In the genomic region with DNA sequence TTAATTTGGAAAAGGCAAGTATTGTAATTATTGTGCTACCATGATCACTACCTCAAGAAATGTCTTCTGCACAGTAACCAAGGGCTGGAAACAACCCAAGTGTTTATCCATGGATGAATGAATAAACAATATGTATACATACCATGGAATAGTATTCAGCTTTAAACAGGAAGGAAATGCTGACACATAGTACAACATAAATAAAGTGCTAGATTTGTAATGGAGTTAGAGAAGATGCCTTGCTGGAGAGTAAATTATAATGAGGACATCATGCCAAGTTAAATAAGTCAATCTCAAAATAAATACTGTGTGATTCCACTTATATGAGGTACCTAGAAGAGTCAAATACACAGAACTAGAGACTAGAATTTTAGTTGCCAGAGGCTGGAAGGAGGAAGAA, we compare ENCODE assay signal across 17 cellular contexts.
DNase-seq lines count a peak whose midpoint lies in the region; ATAC-seq, FAIRE-seq and TF ChIP-seq lines count a peak whose summit lies in the region.
"Had no signal": no experiment of that assay in that cellular context is flagged by ENCODE, and none has a peak within 500 bp of the region (broad histone marks: within the 10 kb centered on the region; RNA-seq: fewer than 3 reads in every experiment).

No MANE protein-coding gene starts in this region.

- CTCF ChIA-PET in AG04450 (lab: Charles Lee): interaction anchor here (0.6 kb wide), 1 partner anchor 338 kb away, joined by 4 read pairs; no protein-coding TSS in a partner anchor
- CTCF ChIA-PET in IMR-90 (lab: Yijun Ruan, JAX): no interaction called here

- H3K4me2 ChIP-seq in IMR-90 (ENCODE audit: low read depth, low read length) (no peak overlapping the region), astrocyte (ENCODE audit: low read length) (peak overlapping the region; percentile 4), MM.1S (ENCODE audit: low read depth, low read length) (no peak overlapping the region)
- H3K4me2 ChIP-seq: BLaER1 had no signal

- TF ChIP-seq RAD21 in IMR-90 (IDR thresholded peaks at IDR 0.05; ENCODE audit: low read length): no peak

- no peak overlapping the region for H3K23ac ChIP-seq in IMR-90 (ENCODE audit: low read depth, low read length)

- H3K27me3 Mint-ChIP-seq in astrocyte (ENCODE audit: low read depth, unreplicated experiment): peaks cover 2% of the 10 kb centered on the region

- BruUV-seq in IMR-90 (replicated peaks; lab: Mats Ljungman, UMichigan): no TSS peak

- H4K20me1 ChIP-seq in IMR-90 (ENCODE audit: insufficient read depth, low read length) (no peaks in the 10 kb centered on the region), astrocyte (ENCODE audit: insufficient read depth, low read length) (no peaks in the 10 kb centered on the region), MM.1S (ENCODE audit: insufficient read depth, low read length) (no peaks in the 10 kb centered on the region)
- H4K20me1 ChIP-seq: BLaER1 had no signal

- TF ChIP-seq CTCF in AG04450 (IDR thresholded peaks at IDR 0.05; ENCODE audit: low read depth, low read length): no peak
- no peak for TF ChIP-seq CTCF in IMR-90 (conservative IDR thresholded peaks at IDR 0.05; ENCODE audit: low read depth, low read length)
- TF ChIP-seq CTCF in astrocyte (IDR thresholded peaks at IDR 0.05; ENCODE audit: insufficient read depth, low read depth, low read length): no peak
- TF ChIP-seq CTCF in MM.1S (IDR thresholded peaks at IDR 0.05; ENCODE audit: low read length): no peak

- H3K36me3 Mint-ChIP-seq in astrocyte (ENCODE audit: low read depth, unreplicated experiment): no peaks in the 10 kb centered on the region
- H3K36me3 Mint-ChIP-seq: CD4-positive, alpha-beta memory T cell; IgD-negative memory B cell had no signal

- no peak overlapping the region for H4K5ac ChIP-seq in IMR-90 (ENCODE audit: low read depth, low read length)

- H3K27ac ChIP-seq in AG04450 (ENCODE audit: low read depth, low read length) (no peak overlapping the region), IMR-90 (ENCODE audit: insufficient read depth, low read length) (no peak overlapping the region), astrocyte (ENCODE audit: low read depth, low read length) (no peak overlapping the region), MM.1S (ENCODE audit: low read length) (no peak overlapping the region)
- H3K27ac ChIP-seq: BLaER1, HL-60 had no signal

- POLR2A ChIA-PET in AG04450 (lab: Yijun Ruan, JAX) (no interaction called here), IMR-90 (lab: Charles Lee; ENCODE audit: unreplicated experiment) (no interaction called here)

- no peak overlapping the region for H3K4ac ChIP-seq in IMR-90 (ENCODE audit: low read depth, low read length)

- H3K18ac ChIP-seq in IMR-90 (ENCODE audit: low read depth, low read length): no peak overlapping the region

- H2AFZ ChIP-seq in IMR-90 (replicated peaks; ENCODE audit: low read length, poor library complexity) (no peak overlapping the region), astrocyte (ENCODE audit: low read depth, low read length) (no peak overlapping the region), MM.1S (ENCODE audit: low read length) (no peak overlapping the region)

- H3K79me1 ChIP-seq in IMR-90 (ENCODE audit: low read depth in 1 of 2, low read length in 2 of 2): no peaks in the 10 kb centered on the region

- peaks cover 2% of the 10 kb centered on the region; the same call in 1 of the 2 replicates for H3K9me1 ChIP-seq in IMR-90 (ENCODE audit: insufficient read depth, low read length)

- no peak overlapping the region for H2BK15ac ChIP-seq in IMR-90 (ENCODE audit: low read depth, low read length)

- H3K4me1 Mint-ChIP-seq in astrocyte (ENCODE audit: low read depth, unreplicated experiment): no peaks in the 10 kb centered on the region
- H3K4me1 Mint-ChIP-seq: CD4-positive, alpha-beta memory T cell had no signal

- H3K79me2 ChIP-seq in astrocyte (ENCODE audit: insufficient read depth, low read length) (no peaks in the 10 kb centered on the region), MM.1S (ENCODE audit: low read length) (no peaks in the 10 kb centered on the region)

- H3K14ac ChIP-seq in IMR-90 (replicated peaks; ENCODE audit: low read depth, low read length): no peak overlapping the region

- peak; percentile 74 for ATAC-seq in IMR-90 (ENCODE audit: low read depth)
- peak; percentile 19 for ATAC-seq in left colon

- no peak overlapping the region for H3K56ac ChIP-seq in IMR-90 (ENCODE audit: extremely low read depth, insufficient read depth, low read length)

- H2AK5ac ChIP-seq in IMR-90 (ENCODE audit: low read depth, low read length): no peak overlapping the region

- H3K9me3 ChIP-seq in AG04450 (ENCODE audit: control insufficient read depth, insufficient read depth, low read length): no peaks in the 10 kb centered on the region
- no peaks in the 10 kb centered on the region for H3K9me3 ChIP-seq in IMR-90 (ENCODE audit: control insufficient read depth, insufficient read depth, low read length)
- H3K9me3 ChIP-seq in astrocyte (ENCODE audit: insufficient read depth, low read depth, low read length): no peaks in the 10 kb centered on the region
- H3K9me3 ChIP-seq in MM.1S (replicated peaks; ENCODE audit: insufficient read depth, low read length): no peaks in the 10 kb centered on the region
- H3K9me3 ChIP-seq: BLaER1 had no signal

- in situ Hi-C loops in IMR-90 (cut with MboI; ENCODE audit: low sequenced_read_pairs): no loop called here

- peaks cover 2% of the 10 kb centered on the region; the same call in 1 of the 2 replicates for H3K4me1 ChIP-seq in IMR-90 (ENCODE audit: control insufficient read depth, insufficient read depth, low read length)
- no peaks in the 10 kb centered on the region for H3K4me1 ChIP-seq in astrocyte (ENCODE audit: insufficient read depth, low read length)
- no peaks in the 10 kb centered on the region for H3K4me1 ChIP-seq in MM.1S (ENCODE audit: low read length)

- H3K27ac Mint-ChIP-seq in astrocyte (ENCODE audit: unreplicated experiment): no peak overlapping the region
- H3K27ac Mint-ChIP-seq: CD4-positive, alpha-beta memory T cell; IgD-negative memory B cell had no signal

- no peak overlapping the region for H3K4me3 Mint-ChIP-seq in astrocyte (ENCODE audit: unreplicated experiment)
- H3K4me3 Mint-ChIP-seq: CD4-positive, alpha-beta memory T cell; IgD-negative memory B cell had no signal

- H2BK20ac ChIP-seq in IMR-90 (ENCODE audit: low read depth, low read length): no peak overlapping the region

- H4K91ac ChIP-seq in IMR-90 (ENCODE audit: insufficient read depth, low read depth, low read length): no peak overlapping the region; the same call in 1 of the 2 replicates

- no peak for TF ChIP-seq POLR2A in IMR-90 (IDR thresholded peaks at IDR 0.05; ENCODE audit: low read depth, low read length)

- H3K9ac ChIP-seq in IMR-90 (ENCODE audit: low read depth, low read length): no peak overlapping the region
- H3K9ac ChIP-seq in astrocyte (ENCODE audit: low read length): no peak overlapping the region
- H3K9ac ChIP-seq in MM.1S (ENCODE audit: low read length): no peak overlapping the region
- H3K9ac ChIP-seq: BLaER1 had no signal

- FAIRE-seq in astrocyte (lab: Jason Lieb, UNC): no peak
- FAIRE-seq in frontal cortex (lab: Jason Lieb, UNC): no peak

- H3K9me3 Mint-ChIP-seq in astrocyte (ENCODE audit: unreplicated experiment): no peaks in the 10 kb centered on the region
- H3K9me3 Mint-ChIP-seq: CD4-positive, alpha-beta memory T cell; IgD-negative memory B cell had no signal

- no peak overlapping the region for H2BK120ac ChIP-seq in IMR-90 (ENCODE audit: low read depth, low read length)

- H3K4me3 ChIP-seq in AG04450 (ENCODE audit: low read depth, low read length) (no peak overlapping the region), IMR-90 (ENCODE audit: insufficient read depth, low read depth, low read length) (no peak overlapping the region), astrocyte (ENCODE audit: insufficient read depth, low read depth, low read length) (no peak overlapping the region), MM.1S (ENCODE audit: low read length) (no peak overlapping the region)
- H3K4me3 ChIP-seq: BLaER1 had no signal

- H2AK9ac ChIP-seq in IMR-90 (replicated peaks; ENCODE audit: low read depth, low read length, poor library complexity): no peak overlapping the region

- H2BK5ac ChIP-seq in IMR-90 (ENCODE audit: low read depth, low read length, poor library complexity, severe bottlenecking): peak overlapping the region; percentile 47

- no peaks in the 10 kb centered on the region for H3F3A ChIP-seq in MM.1S (ENCODE audit: insufficient read depth, low read length)

- dilution Hi-C loops in IMR-90 (cut with HindIII; ENCODE audit: low sequenced_read_pairs, unreplicated experiment): no loop called here

- no peak overlapping the region for H4K8ac ChIP-seq in IMR-90 (ENCODE audit: low read depth in 2 of 2, low read length in 2 of 2)

- intact Hi-C loops in IMR-90 (cut with micrococcal nuclease): loop anchor here (5.0 kb wide), 2 partner anchors 51 to 106 kb away; no protein-coding TSS in a partner anchor
- intact Hi-C loops in left colon (cut with DNase I, micrococcal nuclease): no loop called here

- H3K9me2 ChIP-seq in MM.1S (replicated peaks; ENCODE audit: insufficient read depth, low read length): no peaks in the 10 kb centered on the region

- no peaks in the 10 kb centered on the region for H3K36me3 ChIP-seq in IMR-90 (ENCODE audit: control insufficient read depth, insufficient read depth, low read length)
- H3K36me3 ChIP-seq in astrocyte (ENCODE audit: insufficient read depth, low read length): no peaks in the 10 kb centered on the region
- no peaks in the 10 kb centered on the region for H3K36me3 ChIP-seq in MM.1S (replicated peaks; ENCODE audit: insufficient read depth, low read length)
- H3K36me3 ChIP-seq: BLaER1 had no signal

- no peaks in the 10 kb centered on the region for H3K27me3 ChIP-seq in AG04450 (ENCODE audit: control insufficient read depth, insufficient read depth, low read length)
- no peaks in the 10 kb centered on the region for H3K27me3 ChIP-seq in IMR-90 (ENCODE audit: control insufficient read depth, insufficient read depth, low read length)
- peaks cover 3% of the 10 kb centered on the region for H3K27me3 ChIP-seq in astrocyte (ENCODE audit: insufficient read depth, low read length)
- H3K27me3 ChIP-seq in MM.1S (replicated peaks; ENCODE audit: insufficient read depth, low read length): no peaks in the 10 kb centered on the region
- H3K27me3 ChIP-seq: BLaER1 had no signal

- DNase-seq in AG04450 (ENCODE audit: low read depth, low spot score) (peak; percentile 6), IMR-90 (peak; percentile 62), astrocyte (ENCODE audit: low read depth) (no peak), left colon (no peak), MM.1S (no peak), NCI-H510A treated with DMSO at 0.1 percent for 48 hours (lab: John Stamatoyannopoulos, UW) (no peak), frontal cortex (ENCODE audit: low spot score in 2 of 2) (no peak)
- DNase-seq in effector CD8-positive, alpha-beta T cell (lab: John Stamatoyannopoulos, UW): no peak
- DNase-seq: CD4-positive, alpha-beta memory T cell; H7; Kasumi-1; NCI-H1105; NCI-H748 treated with DMSO at 0.1 percent for 48 hours; SHP77 treated with DMSO at 0.1 percent for 48 hours had no signal

TF ChIP-seq in IMR-90, 13 proteins besides CTCF, POLR2A, EP300 and RAD21 (continues in another document):
- TF ChIP-seq MAFK (IDR thresholded peaks at IDR 0.05; ENCODE audit: low read depth, low read length) (peak; percentile 22; the same call in 1 of the 2 replicates), SMC3 (IDR thresholded peaks at IDR 0.05; ENCODE audit: low read depth, low read length) (no peak), BHLHE40 (IDR thresholded peaks at IDR 0.05; ENCODE audit: low read depth, low read length) (no peak)

Comparison
In these comparisons a context has a peak if more than half of its experiments do, and no peak if none do; other contexts are left out.
1. DNase-seq: peak in AG04450 (single experiment) and IMR-90 (single experiment); none in astrocyte (single experiment), left colon (0 of 2), MM.1S (single experiment), NCI-H510A treated with DMSO at 0.1 percent for 48 hours (single experiment), effector CD8-positive, alpha-beta T cell (single experiment) and frontal cortex (0 of 2).